8 cellular contexts compared by ENCODE assay signal in genomic region chr1:118185083-118185899, GRCh38. TPM values are rescaled to one million over a fixed set of nuclear protein-coding genes. Genes with fewer than 3 reads are reported as not detected.
A peak's percentile ranks its signal among the peaks of the same experiment; 100 is the strongest.
DNase-seq lines count a peak whose midpoint lies in the region; ATAC-seq and TF ChIP-seq lines count a peak whose summit lies in the region.

SPAG17 (minus strand) TSS chr1:118185228; CDS start chr1:118185157, 71 bp downstream.

- H4K91ac ChIP-seq in trophoblast cell (ENCODE audit: low read depth, low read length): no peak within 1 kb of the TSS

- H3K36me3 ChIP-seq in heart left ventricle: no peaks in the 10 kb centered on the region
- H3K36me3 ChIP-seq in trophoblast cell (ENCODE audit: control insufficient read depth in 1 of 2, insufficient read depth in 2 of 2, low read length in 2 of 2): no peaks in the 10 kb centered on the region

- peak; percentile 26 for DNase-seq in AG08396 (ENCODE audit: low spot score)
- peak; percentile 82 for DNase-seq in HEK293T (ENCODE audit: extremely low spot score)
- peak; percentile 18 for DNase-seq in activated CD4-positive, alpha-beta memory T cell treated with anti-CD3 and anti-CD28 coated beads, Interleukin-2, amount 10 ng/mL, durations not matched to agents 7 days and 5 days
- peak; percentile 62 to 79 (median 67) for DNase-seq in heart left ventricle
- peak; percentile 92 to 97 for DNase-seq in trophoblast cell
- DNase-seq in effector memory CD8-positive, alpha-beta T cell: no peak
- DNase-seq in RKO (ENCODE audit: low spot score): no peak

- H3K18ac ChIP-seq in trophoblast cell (ENCODE audit: low read length): no peak within 1 kb of the TSS

- H3K4ac ChIP-seq in trophoblast cell (ENCODE audit: low read depth, low read length): no peak within 1 kb of the TSS

- H3K36me3 Mint-ChIP-seq in activated CD4-positive, alpha-beta memory T cell treated with anti-CD3 and anti-CD28 coated beads, Interleukin-2, amount 10 ng/mL, durations not matched to agents 7 days and 5 days (ENCODE audit: low read depth): no peaks in the 10 kb centered on the region
- H3K36me3 Mint-ChIP-seq in effector memory CD8-positive, alpha-beta T cell (ENCODE audit: insufficient read depth): no peaks in the 10 kb centered on the region

- H3K9me3 Mint-ChIP-seq in activated CD4-positive, alpha-beta memory T cell treated with anti-CD3 and anti-CD28 coated beads, Interleukin-2, amount 10 ng/mL, durations not matched to agents 7 days and 5 days: peaks cover 4% of the 10 kb centered on the region
- peaks cover 5 to 14% of the 10 kb centered on the region in 2 donors for H3K9me3 Mint-ChIP-seq in effector memory CD8-positive, alpha-beta T cell

- no peak within 1 kb of the TSS for H3K27ac Mint-ChIP-seq in activated CD4-positive, alpha-beta memory T cell treated with anti-CD3 and anti-CD28 coated beads, Interleukin-2, amount 10 ng/mL, durations not matched to agents 7 days and 5 days
- H3K27ac Mint-ChIP-seq in effector memory CD8-positive, alpha-beta T cell: no peak within 1 kb of the TSS

- no peak within 1 kb of the TSS for H3K14ac ChIP-seq in trophoblast cell (ENCODE audit: low read length)

- H4K8ac ChIP-seq in trophoblast cell (ENCODE audit: low read depth, low read length): peak within 1 kb of the TSS; percentile 40

- H3K4me3 ChIP-seq in heart left ventricle: peak within 1 kb of the TSS in 11 of 12 donors; percentile 17 to 55 (median 39)
- H3K4me3 ChIP-seq in trophoblast cell (ENCODE audit: low read depth, low read length): peak within 1 kb of the TSS; percentile 64

- H3K4me1 ChIP-seq in heart left ventricle: peaks cover 0 to 4% (median 0%) of the 10 kb centered on the region in 12 donors
- peaks cover 0 to 6% of the 10 kb centered on the region in 2 experiments for H3K4me1 ChIP-seq in trophoblast cell (ENCODE audit: control insufficient read depth in 1 of 2, insufficient read depth in 2 of 2, low read length in 2 of 2)

- H3K27me3 Mint-ChIP-seq in activated CD4-positive, alpha-beta memory T cell treated with anti-CD3 and anti-CD28 coated beads, Interleukin-2, amount 10 ng/mL, durations not matched to agents 7 days and 5 days: no peaks in the 10 kb centered on the region
- peaks cover 0 to 19% of the 10 kb centered on the region in 2 donors for H3K27me3 Mint-ChIP-seq in effector memory CD8-positive, alpha-beta T cell

- H3K4me1 Mint-ChIP-seq in activated CD4-positive, alpha-beta memory T cell treated with anti-CD3 and anti-CD28 coated beads, Interleukin-2, amount 10 ng/mL, durations not matched to agents 7 days and 5 days: no peaks in the 10 kb centered on the region
- peaks cover 0 to 5% of the 10 kb centered on the region in 2 donors for H3K4me1 Mint-ChIP-seq in effector memory CD8-positive, alpha-beta T cell (ENCODE audit: low read depth in 2 of 2)

- no peak within 1 kb of the TSS for H2BK5ac ChIP-seq in trophoblast cell (ENCODE audit: low read depth, low read length, poor library complexity)

- H3K27ac ChIP-seq in heart left ventricle (no peak within 1 kb of the TSS), trophoblast cell (ENCODE audit: low read depth, low read length) (peak within 1 kb of the TSS; percentile 11)

- peak in 2 of 12 donors; percentile 20 to 36 for TF ChIP-seq CTCF in heart left ventricle (IDR thresholded peaks at IDR 0.05)

- H2BK12ac ChIP-seq in trophoblast cell (ENCODE audit: low read length): no peak within 1 kb of the TSS

- H3K79me2 ChIP-seq in trophoblast cell (ENCODE audit: control insufficient read depth, insufficient read depth, low read length, poor library complexity): no peaks in the 10 kb centered on the region

- WGBS in heart left ventricle, 4 donors: 4 to 5% (median 4%) methylated on average over 29 to 30 of the region's 30 CpGs
- no CpG with 5 or more reads among the region's 30 CpGs for WGBS in trophoblast cell (ENCODE audit: extremely low coverage, insufficient coverage, insufficient read length)

- H2BK120ac ChIP-seq in trophoblast cell (ENCODE audit: insufficient read depth, low read length, poor library complexity): no peak within 1 kb of the TSS

- H3K23ac ChIP-seq in trophoblast cell (ENCODE audit: low read length): no peak within 1 kb of the TSS

- H3K4me3 Mint-ChIP-seq in activated CD4-positive, alpha-beta memory T cell treated with anti-CD3 and anti-CD28 coated beads, Interleukin-2, amount 10 ng/mL, durations not matched to agents 7 days and 5 days: no peak within 1 kb of the TSS
- no peak within 1 kb of the TSS for H3K4me3 Mint-ChIP-seq in effector memory CD8-positive, alpha-beta T cell

- ATAC-seq in heart left ventricle (peak; percentile 58 to 85 (median 82)), GM19452 (IDR thresholded peaks at IDR 0.05; ENCODE audit: unreplicated experiment) (no peak)
- ATAC-seq in effector memory CD8-positive, alpha-beta T cell (replicated peaks): no peak

- no peak for TF ChIP-seq POLR2A in heart left ventricle (IDR thresholded peaks at IDR 0.05)

- CTCF ChIA-PET in HEK293T (lab: Yijun Ruan, JAX): no interaction called here
- CTCF ChIA-PET in activated CD4-positive, alpha-beta memory T cell treated with anti-CD3 and anti-CD28 coated beads, Interleukin-2, amount 10 ng/mL, durations not matched to agents 7 days and 5 days (lab: Charles Lee): no interaction called here

- POLR2A ChIA-PET in HEK293T (lab: Yijun Ruan, JAX): no interaction called here
- POLR2A ChIA-PET in activated CD4-positive, alpha-beta memory T cell treated with anti-CD3 and anti-CD28 coated beads, Interleukin-2, amount 10 ng/mL, durations not matched to agents 7 days and 5 days (lab: Charles Lee): no interaction called here

- no peaks in the 10 kb centered on the region for H3K9me3 ChIP-seq in heart left ventricle
- no peaks in the 10 kb centered on the region for H3K9me3 ChIP-seq in trophoblast cell (ENCODE audit: insufficient read depth, low read depth, low read length)

- H3K27me3 ChIP-seq in heart left ventricle: peaks cover 0 to 9% (median 0%) of the 10 kb centered on the region in 9 donors
- H3K27me3 ChIP-seq in trophoblast cell (ENCODE audit: insufficient read depth, low read length): no peaks in the 10 kb centered on the region

- H4K12ac ChIP-seq in trophoblast cell (ENCODE audit: low read depth, low read length): no peak within 1 kb of the TSS

- H3K4me2 ChIP-seq in trophoblast cell (ENCODE audit: low read length): peak within 1 kb of the TSS; percentile 75

- intact Hi-C loops in heart left ventricle (cut with DNase I): no loop called here

- H3K9ac ChIP-seq in trophoblast cell (ENCODE audit: low read length): no peak within 1 kb of the TSS

- no peaks in the 10 kb centered on the region for H3K79me1 ChIP-seq in trophoblast cell (ENCODE audit: low read length)

- H2AFZ ChIP-seq in trophoblast cell (ENCODE audit: insufficient read depth, low read length, poor library complexity): peak within 1 kb of the TSS; percentile 46

- H2AK5ac ChIP-seq in trophoblast cell (ENCODE audit: low read length): no peak within 1 kb of the TSS

TF ChIP-seq in HEK293T, 16 proteins besides CTCF, POLR2A, EP300 and RAD21:
- TF ChIP-seq ARNT (IDR thresholded peaks at IDR 0.05): no peak
- 0 out of 2 replicates have a peak, but pooled peaks have one; percentile 13 for TF ChIP-seq L3MBTL2 (conservative IDR thresholded peaks at IDR 0.05)

RNA-seq across cellular contexts. Expression of gene SPAG17, which starts in this region (rescaled TPM):
- not detected for total RNA-seq in activated CD4-positive, alpha-beta memory T cell treated with anti-CD3 and anti-CD28 coated beads, Interleukin-2, amount 10 ng/mL, durations not matched to agents 7 days and 5 days
- total RNA-seq in heart left ventricle: under 1 TPM in 2 of 9 donors, not detected in 7; 0.38 to 0.48 TPM
- polyA plus RNA-seq in heart left ventricle: not detected
- 0.69 and 0.73 TPM in 2 replicates for polyA plus RNA-seq in trophoblast cell (2013)

Comparison
In these comparisons a context has a peak if more than half of its experiments do, and no peak if none do; other contexts are left out.
1. Peak in DNase-seq in activated CD4-positive, alpha-beta memory T cell treated with anti-CD3 and anti-CD28 coated beads, Interleukin-2, amount 10 ng/mL, durations not matched to agents 7 days and 5 days; RNA of the gene not detected or under 1 TPM.
2. Peak in DNase-seq, ATAC-seq and H3K4me3 ChIP-seq in heart left ventricle; RNA of the gene not detected or under 1 TPM.
3. DNase-seq: peak in AG08396 (single experiment), HEK293T (single experiment) and trophoblast cell (2 of 2); none in effector memory CD8-positive, alpha-beta T cell (0 of 3) and RKO (single experiment).